17 cellular contexts compared by ENCODE assay signal in genomic region chr6:144497650-144498049, GRCh38.
"Had no signal": no experiment of that assay in that cellular context is flagged by ENCODE, and none has a peak within 500 bp of the region (broad histone marks: within the 10 kb centered on the region; RNA-seq: fewer than 3 reads in every experiment).

No MANE protein-coding gene starts in this region.

- H3K27ac Mint-ChIP-seq: activated naive CD4-positive, alpha-beta T cell treated with anti-CD3 and anti-CD28 coated beads, Interleukin-2, amount 50 U/mL, for 72 hours; stimulated activated naive CD8-positive, alpha-beta T cell treated with anti-CD3 and anti-CD28 coated beads, Interleukin-15, amount 100 ng/mL, for 72 hours had no signal

- DNase-seq: activated CD4-positive, alpha-beta T cell treated with anti-CD3 and anti-CD28 coated beads, Interleukin-2, amount 50 U/mL, for 4 hours; esophagus squamous epithelium; gastrocnemius medialis; heart right ventricle; islet precursor cell; mesendoderm; pancreas; retina; stimulated activated CD4-positive, alpha-beta T cell treated with anti-CD3 and anti-CD28 coated beads, Interleukin-15, amount 100 ng/mL, for 24 hours; stimulated activated CD4-positive, alpha-beta T cell treated with anti-CD3 and anti-CD28 coated beads, Interleukin-4, amount 100 ng/mL, for 4 hours; stimulated activated naive CD8-positive, alpha-beta T cell treated with anti-CD3 and anti-CD28 coated beads, Interleukin-15, amount 100 ng/mL, for 72 hours; testis had no signal

- ATAC-seq: activated naive CD4-positive, alpha-beta T cell treated with anti-CD3 and anti-CD28 coated beads, Interleukin-2, amount 50 U/mL, for 72 hours; gastrocnemius medialis; heart right ventricle; left lobe of liver; pancreas; stimulated activated naive CD8-positive, alpha-beta T cell treated with anti-CD3 and anti-CD28 coated beads, Interleukin-15, amount 100 ng/mL, for 72 hours had no signal

- H3K9me3 Mint-ChIP-seq: stimulated activated naive CD8-positive, alpha-beta T cell treated with anti-CD3 and anti-CD28 coated beads, Interleukin-15, amount 100 ng/mL, for 72 hours; T-helper 1 cell treated with Interleukin-12 subunit alpha and Interleukin-12 subunit beta and Interleukin-4 antibody, amounts not matched to agents 30 μg/mL and 1 μg/mL, for 36 hours had no signal

- H3K9me3 ChIP-seq: ascending aorta, esophagus squamous epithelium, gastrocnemius medialis, pancreas, testis had no signal

- H3K4me1 ChIP-seq: ascending aorta, gastrocnemius medialis, testis had no signal

- H3K27ac ChIP-seq: ascending aorta, esophagus squamous epithelium, gastrocnemius medialis, heart right ventricle, pancreas, SK-N-MC, testis had no signal

- H3K27me3 Mint-ChIP-seq: stimulated activated naive CD8-positive, alpha-beta T cell treated with anti-CD3 and anti-CD28 coated beads, Interleukin-15, amount 100 ng/mL, for 72 hours had no signal

- H3K27me3 ChIP-seq: ascending aorta, esophagus squamous epithelium, gastrocnemius medialis, heart right ventricle, pancreas, testis had no signal

- H3K4me3 ChIP-seq: ascending aorta, esophagus squamous epithelium, gastrocnemius medialis, heart right ventricle, pancreas, SK-N-MC, testis had no signal

- H3K4me3 Mint-ChIP-seq: stimulated activated naive CD8-positive, alpha-beta T cell treated with anti-CD3 and anti-CD28 coated beads, Interleukin-15, amount 100 ng/mL, for 72 hours; T-helper 1 cell treated with Interleukin-12 subunit alpha and Interleukin-12 subunit beta and Interleukin-4 antibody, amounts not matched to agents 30 μg/mL and 1 μg/mL, for 36 hours had no signal
